Comparison of ENCODE assay signal across 8 cellular contexts in the genomic region with DNA sequence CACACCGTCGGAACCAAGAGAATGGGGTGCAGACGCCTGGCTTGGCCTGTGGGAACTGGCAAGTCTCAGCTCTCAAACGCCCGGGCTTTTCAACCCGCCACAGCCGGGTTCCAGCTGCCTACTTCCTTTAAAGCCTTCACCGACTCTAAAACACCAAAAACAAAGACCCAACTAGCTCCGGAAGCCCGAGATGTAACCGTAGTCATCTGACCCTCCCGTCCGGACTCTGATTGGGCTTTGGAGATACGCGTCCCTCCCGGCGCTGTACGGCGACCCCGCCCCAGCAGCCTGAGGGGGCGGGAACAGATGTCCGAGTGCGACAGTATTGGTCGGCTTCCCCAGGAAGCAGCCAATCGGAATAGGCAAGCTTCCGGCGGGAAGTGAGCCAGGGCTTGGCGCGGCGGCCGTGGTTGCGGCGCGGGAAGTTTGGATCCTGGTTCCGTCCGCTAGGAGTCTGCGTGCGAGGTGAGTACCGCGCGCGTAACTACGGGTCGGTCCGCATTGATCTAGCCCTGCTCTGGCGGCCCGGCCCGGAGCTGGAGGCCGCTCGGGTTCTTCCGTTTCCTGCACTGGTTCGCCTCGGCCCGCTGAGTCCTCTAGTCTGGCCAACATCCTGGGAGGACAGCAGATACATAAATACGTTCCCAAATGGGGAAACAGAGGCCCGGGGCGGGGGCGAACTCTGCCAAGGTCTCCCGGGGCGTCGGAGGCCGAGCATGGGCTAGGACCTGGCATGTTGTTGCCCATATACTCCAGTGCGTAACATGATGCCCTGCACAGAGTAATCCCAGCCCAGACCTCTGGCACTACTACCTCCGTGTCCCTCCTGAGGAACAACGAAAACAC. TPM values are rescaled to one million over a fixed set of nuclear protein-coding genes. Genes with fewer than 3 reads are reported as not detected.
DNase-seq lines count a peak whose midpoint lies in the region; ATAC-seq and TF ChIP-seq lines count a peak whose summit lies in the region.

A gene (plus strand): TSS at position 371 of the 846 bp plus-strand sequence. CDS start 30,047 bp downstream, outside the sequence.

- peaks cover 20% of the 10 kb centered on the region for H3K4me1 Mint-ChIP-seq in activated T-cell treated with anti-CD3 and anti-CD28 coated beads, Interleukin-2, amount 50 U/mL, for 4 hours (ENCODE audit: low read depth)

- intact Hi-C loops in Panc1 (cut with micrococcal nuclease; ENCODE audit: unreplicated experiment) = no loop called here

- ATAC-seq in GM21723 (IDR thresholded peaks at IDR 0.05; ENCODE audit: unreplicated experiment) = peak; percentile 99
- ATAC-seq in Panc1 = peak; percentile 100
- ATAC-seq in activated T-cell treated with anti-CD3 and anti-CD28 coated beads, Interleukin-2, amount 50 U/mL, for 4 hours = peak; percentile 99
- ATAC-seq in esophagus mucosa = peak; percentile 100

- POLR2A ChIA-PET in Panc1 (lab: Charles Lee) = no interaction called here

- CTCF ChIA-PET in Panc1 (lab: Charles Lee) = interaction anchor here (1.2 to 1.6 kb wide), 2 partner anchors 69 to 214 kb away, joined by 3 to 5 read pairs; no protein-coding TSS in a partner anchor

- peak within 1 kb of the TSS; percentile 90 for H3K27ac ChIP-seq in Panc1 (ENCODE audit: low read length)
- H3K27ac ChIP-seq in muscle layer of colon (ENCODE audit: low read depth, low read length) = peak within 1 kb of the TSS; percentile 97

- H3K4me1 ChIP-seq in Panc1 (ENCODE audit: control insufficient read depth, insufficient read depth, low read length) (peaks cover 8% of the 10 kb centered on the region; the same call in 1 of the 2 replicates), muscle layer of colon (ENCODE audit: insufficient read depth, low read length) (peaks cover 14% of the 10 kb centered on the region)

- H3K36me3 ChIP-seq in Panc1 (ENCODE audit: control insufficient read depth, insufficient read depth, low read length) = no peaks in the 10 kb centered on the region; the same call in 1 of the 2 replicates
- no peaks in the 10 kb centered on the region for H3K36me3 ChIP-seq in muscle layer of colon (ENCODE audit: insufficient read depth, low read length)

- H3K4me3 Mint-ChIP-seq in activated T-cell treated with anti-CD3 and anti-CD28 coated beads, Interleukin-2, amount 50 U/mL, for 4 hours = peak within 1 kb of the TSS; percentile 96

- H3K27me3 ChIP-seq in Panc1 (ENCODE audit: control insufficient read depth, insufficient read depth, low read length) (no peaks in the 10 kb centered on the region), muscle layer of colon (ENCODE audit: control insufficient read depth in 1 of 2, insufficient read depth in 2 of 2, low read length in 2 of 2) (no peaks in the 10 kb centered on the region)

- no peaks in the 10 kb centered on the region for H3K27me3 Mint-ChIP-seq in activated T-cell treated with anti-CD3 and anti-CD28 coated beads, Interleukin-2, amount 50 U/mL, for 4 hours (ENCODE audit: low read depth)

- BruUV-seq in Panc1 (replicated peaks; lab: Mats Ljungman, UMichigan) = no TSS peak

- H3K36me3 Mint-ChIP-seq in activated T-cell treated with anti-CD3 and anti-CD28 coated beads, Interleukin-2, amount 50 U/mL, for 4 hours (ENCODE audit: insufficient read depth) = no peaks in the 10 kb centered on the region

- H3K9ac ChIP-seq in muscle layer of colon (ENCODE audit: low read length) = peak within 1 kb of the TSS; percentile 79

- H3K9me3 ChIP-seq in Panc1 (ENCODE audit: control insufficient read depth, insufficient read depth, low read depth, low read length) (no peaks in the 10 kb centered on the region), muscle layer of colon (ENCODE audit: low read length) (no peaks in the 10 kb centered on the region)

- no peak for TF ChIP-seq CTCF in Panc1 (IDR thresholded peaks at IDR 0.05)

- H3K9me3 Mint-ChIP-seq in activated T-cell treated with anti-CD3 and anti-CD28 coated beads, Interleukin-2, amount 50 U/mL, for 4 hours = no peaks in the 10 kb centered on the region

- H3K4me3 ChIP-seq in Panc1 (ENCODE audit: low read depth in 2 of 2, low read length in 2 of 2) (peak within 1 kb of the TSS; percentile 90 to 99), muscle layer of colon (ENCODE audit: low read depth in 1 of 2, low read length in 2 of 2) (peak within 1 kb of the TSS; percentile 74 to 79)

- in situ Hi-C loops in Panc1 (cut with HindIII; ENCODE audit: low pct_unique_long_range_greater_than_20kb, low sequenced_read_pairs) = no loop called here

- DNase-seq in DMS79 treated with DMSO at 0.1 percent for 48 hours (lab: John Stamatoyannopoulos, UW) (peak; percentile 71), KG1 (lab: John Stamatoyannopoulos, UW) (peak; percentile 97), Panc1 (ENCODE audit: low read depth, low spot score) (peak; percentile 90)
- DNase-seq in activated T-cell treated with anti-CD3 and anti-CD28 coated beads, Interleukin-2, amount 50 U/mL, for 4 hours = peak; percentile 90
- DNase-seq in stimulated activated CD8-positive, alpha-beta memory T cell treated with anti-CD3 and anti-CD28 coated beads, Interleukin-7, amount 100 ng/mL, for 24 hours (ENCODE audit: low read depth) = peak; percentile 77

RNA-seq across cellular contexts. Expression of the gene that starts here (rescaled TPM):
- total RNA-seq in Panc1 (2021; ENCODE audit: unreplicated experiment) = 23.9 TPM
- polyA plus RNA-seq in Panc1 (2012; ENCODE audit: insufficient read length) = 6.3 TPM
- total RNA-seq in activated T-cell treated with anti-CD3 and anti-CD28 coated beads, Interleukin-2, amount 50 U/mL, for 4 hours = 10 to 100 TPM; 21.4 to 25.6 (median 23.5) TPM
- total RNA-seq in esophagus mucosa = 4.3 TPM

Comparison
In these comparisons a context has a peak if more than half of its experiments do, and no peak if none do; other contexts are left out.
1. Peak in every context shown above with its lines: DNase-seq, ATAC-seq, H3K4me3 ChIP-seq and H3K27ac ChIP-seq.